2 cellular contexts compared by ENCODE assay signal in genomic region chr2:45554764-45555163, GRCh38.
TF ChIP-seq lines count a peak whose summit lies in the region.

No MANE protein-coding gene starts in this region.

TF ChIP-seq in WTC11, 78 proteins besides CTCF, POLR2A, EP300 and RAD21 (continued from another document):
- TF ChIP-seq ATF6 (CRISPR knock-in tag; IDR thresholded peaks at IDR 0.05) (no peak), NFATC4 (CRISPR knock-in tag; IDR thresholded peaks at IDR 0.05) (no peak)

TF ChIP-seq in H1, 55 proteins besides CTCF, POLR2A, EP300 and RAD21 (continued from another document):
- TF ChIP-seq FOSL1 (IDR thresholded peaks at IDR 0.05; ENCODE audit: insufficient read depth, low read depth, low read length) (no peak), POLR2AphosphoS5 (IDR thresholded peaks at IDR 0.05; ENCODE audit: low read depth, low read length) (no peak), RNF2 (IDR thresholded peaks at IDR 0.05; ENCODE audit: borderline replicate concordance, low read depth, low read length, missing control alignments, poor library complexity, severe bottlenecking) (no peak), RXRA (IDR thresholded peaks at IDR 0.05; ENCODE audit: insufficient read depth, low read depth, low read length) (no peak)
